10 cellular contexts compared by ENCODE assay signal in genomic region chr18:49944681-49945080, GRCh38.
DNase-seq lines count a peak whose midpoint lies in the region; ATAC-seq, FAIRE-seq and TF ChIP-seq lines count a peak whose summit lies in the region.
"Had no signal": no experiment of that assay in that cellular context is flagged by ENCODE, and none has a peak within 500 bp of the region (broad histone marks: within the 10 kb centered on the region; RNA-seq: fewer than 3 reads in every experiment).

No MANE protein-coding gene starts in this region.

- H3K4me1 Mint-ChIP-seq in astrocyte (ENCODE audit: low read depth, unreplicated experiment) (peaks cover 4% of the 10 kb centered on the region), CD14-positive monocyte (no peaks in the 10 kb centered on the region)

- ATAC-seq in HepG2 = no peak
- ATAC-seq: activated T-cell treated with anti-CD3 and anti-CD28 coated beads, Interleukin-2, amount 50 U/mL, for 4 hours had no signal

- H3K27ac ChIP-seq in HEK293 (ENCODE audit: extremely low read depth, low read depth, low read length) (no peak overlapping the region), astrocyte (ENCODE audit: low read depth, low read length) (no peak overlapping the region), HepG2 (ENCODE audit: extremely low read length, insufficient read depth, low read length) (no peak overlapping the region)
- H3K27ac ChIP-seq: neutrophil had no signal

- BruUV-seq in HepG2 (replicated peaks; lab: Mats Ljungman, UMichigan) = no TSS peak

- TF ChIP-seq RAD21 in HepG2 (CRISPR knock-in tag; IDR thresholded peaks at IDR 0.05) = no peak

- TF ChIP-seq CTCF in HEK293 (tag by site-specific recombination; IDR thresholded peaks at IDR 0.05) = peak; percentile 45; the same call in 1 of the 2 replicates
- TF ChIP-seq CTCF in astrocyte (IDR thresholded peaks at IDR 0.05; ENCODE audit: insufficient read depth, low read depth, low read length) = no peak
- peak; percentile 39 for TF ChIP-seq CTCF in HepG2 (CRISPR knock-in tag; IDR thresholded peaks at IDR 0.05)
- no peak for TF ChIP-seq CTCF in CD14-positive monocyte (IDR thresholded peaks at IDR 0.05)

- 95% methylated on average over 8 of the region's 8 CpGs for WGBS in HepG2 (ENCODE audit: low lambda C conversion rate)

- FAIRE-seq in astrocyte (lab: Jason Lieb, UNC) (no peak), HepG2 (lab: Jason Lieb, UNC) (no peak), GM12892 (lab: Jason Lieb, UNC) (no peak)

- intact Hi-C loops in HepG2 (cut with micrococcal nuclease; ENCODE audit: unreplicated experiment) = no loop called here
- intact Hi-C loops in CD14-positive monocyte (cut with micrococcal nuclease) = no loop called here

- in situ Hi-C loops in HepG2 (cut with HindIII; ENCODE audit: extremely low pct_ligation_motif_present, low pct_unique_long_range_greater_than_20kb) = no loop called here

- no peak overlapping the region for H3K9ac ChIP-seq in astrocyte (ENCODE audit: low read length)
- no peak overlapping the region for H3K9ac ChIP-seq in HepG2 (ENCODE audit: insufficient read depth, low read depth, low read length)

- H4K20me1 ChIP-seq in astrocyte (ENCODE audit: insufficient read depth, low read length) (no peaks in the 10 kb centered on the region), HepG2 (ENCODE audit: insufficient read depth, low read length) (no peaks in the 10 kb centered on the region)

- no peaks in the 10 kb centered on the region for H3K79me2 ChIP-seq in astrocyte (ENCODE audit: insufficient read depth, low read length)
- H3K79me2 ChIP-seq in HepG2 (ENCODE audit: insufficient read depth, low read length) = no peaks in the 10 kb centered on the region

- H3K36me3 ChIP-seq in HEK293 (ENCODE audit: control insufficient read depth in 2 of 2, insufficient read depth in 1 of 2, low read length in 2 of 2) (no peaks in the 10 kb centered on the region), astrocyte (ENCODE audit: insufficient read depth, low read length) (no peaks in the 10 kb centered on the region), HepG2 (replicated peaks in 1 of 2; ENCODE audit: control insufficient read depth in 1 of 2, insufficient read depth in 2 of 2, low read length in 2 of 2) (peaks cover 0 to 1% of the 10 kb centered on the region in 2 experiments; a peak in 1 of 5 replicates)
- H3K36me3 ChIP-seq: neutrophil had no signal

- POLR2A ChIA-PET in HEK293 (lab: Yijun Ruan, JAX) = no interaction called here
- POLR2A ChIA-PET in HepG2 (lab: Yijun Ruan, JAX) = no interaction called here

- H2AFZ ChIP-seq in astrocyte (ENCODE audit: low read depth, low read length) (no peak overlapping the region), HepG2 (ENCODE audit: low read length) (no peak overlapping the region)

- no peak overlapping the region for H3K4me2 ChIP-seq in astrocyte (ENCODE audit: low read length)
- no peak overlapping the region for H3K4me2 ChIP-seq in HepG2 (ENCODE audit: low read depth, low read length)

- no peak overlapping the region for H3K27ac Mint-ChIP-seq in astrocyte (ENCODE audit: unreplicated experiment)
- H3K27ac Mint-ChIP-seq in CD14-positive monocyte = peak overlapping the region in 1 of 7 donors; percentile 3

- H3K27me3 Mint-ChIP-seq in astrocyte (ENCODE audit: low read depth, unreplicated experiment) (no peaks in the 10 kb centered on the region), CD14-positive monocyte (ENCODE audit: low read depth in 3 of 3) (peaks cover 0 to 4% (median 0%) of the 10 kb centered on the region in 3 donors)

- no peaks in the 10 kb centered on the region for H3K4me1 ChIP-seq in HEK293 (ENCODE audit: control insufficient read depth, insufficient read depth, low read length)
- no peaks in the 10 kb centered on the region for H3K4me1 ChIP-seq in astrocyte (ENCODE audit: insufficient read depth, low read length)
- no peaks in the 10 kb centered on the region for H3K4me1 ChIP-seq in HepG2 (ENCODE audit: insufficient read depth, low read length)

- CTCF ChIA-PET in HEK293 (lab: Yijun Ruan, JAX) = interaction anchor here (0.6 to 1.6 kb wide), 4 partner anchors 91 to 330 kb away, joined by 3 to 6 read pairs (median 4); no protein-coding TSS in a partner anchor
- CTCF ChIA-PET in HepG2 (lab: Yijun Ruan, JAX; ENCODE audit: low intra/inter-chr PET ratio, low total read pairs) = no interaction called here

- TF ChIP-seq POLR2A in HepG2 (IDR thresholded peaks at IDR 0.05; ENCODE audit: insufficient read depth in 1 of 2, low read depth in 2 of 2, low read length in 2 of 2) (no peak), GM12892 (IDR thresholded peaks at IDR 0.05; ENCODE audit: low read depth, low read length) (no peak)

- no peak for TF ChIP-seq EP300 in HepG2 (IDR thresholded peaks at IDR 0.05; ENCODE audit: low read depth in 2 of 2, low read length in 2 of 2)
- no peak for TF ChIP-seq EP300 in HepG2 (CRISPR knock-in tag; IDR thresholded peaks at IDR 0.05; ENCODE audit: borderline replicate concordance)

- H3K36me3 Mint-ChIP-seq in astrocyte (ENCODE audit: low read depth, unreplicated experiment) (no peaks in the 10 kb centered on the region), CD14-positive monocyte (no peaks in the 10 kb centered on the region)

- H3K9me3 Mint-ChIP-seq in astrocyte (ENCODE audit: unreplicated experiment) (no peaks in the 10 kb centered on the region), CD14-positive monocyte (peaks cover 0 to 3% (median 0%) of the 10 kb centered on the region in 7 donors)
- H3K9me3 Mint-ChIP-seq: activated T-cell treated with anti-CD3 and anti-CD28 coated beads, Interleukin-2, amount 50 U/mL, for 4 hours had no signal

- no peaks in the 10 kb centered on the region for H3K27me3 ChIP-seq in astrocyte (ENCODE audit: insufficient read depth, low read length)
- H3K27me3 ChIP-seq in HepG2 (ENCODE audit: control insufficient read depth in 1 of 2, insufficient read depth in 2 of 2, low read length in 2 of 2) = no peaks in the 10 kb centered on the region

- no peak overlapping the region for H3K4me3 Mint-ChIP-seq in astrocyte (ENCODE audit: unreplicated experiment)
- H3K4me3 Mint-ChIP-seq in CD14-positive monocyte = no peak overlapping the region
- H3K4me3 Mint-ChIP-seq: activated T-cell treated with anti-CD3 and anti-CD28 coated beads, Interleukin-2, amount 50 U/mL, for 4 hours had no signal

- H3K4me3 ChIP-seq in HEK293 (ENCODE audit: low read depth, low read length) (no peak overlapping the region), astrocyte (ENCODE audit: insufficient read depth, low read depth, low read length) (no peak overlapping the region), HepG2 (replicated peaks in 1 of 3; ENCODE audit: insufficient read depth in 1 of 3, low read depth in 2 of 3, low read length in 3 of 3) (no peak overlapping the region)

- H3K9me3 ChIP-seq in HEK293 (ENCODE audit: control insufficient read depth, insufficient read depth, low read depth, low read length) (no peaks in the 10 kb centered on the region), astrocyte (ENCODE audit: insufficient read depth, low read depth, low read length) (no peaks in the 10 kb centered on the region), HepG2 (ENCODE audit: low read length) (no peaks in the 10 kb centered on the region)
- H3K9me3 ChIP-seq: neutrophil had no signal

- DNase-seq in DMS53 treated with DMSO at 0.1 percent for 48 hours (lab: John Stamatoyannopoulos, UW; ENCODE audit: unreplicated experiment) = peak; percentile 5
- DNase-seq in astrocyte (ENCODE audit: low read depth) = peak; percentile 40
- no peak for DNase-seq in HepG2 (ENCODE audit: low spot score)
- DNase-seq in CD14-positive monocyte (ENCODE audit: low spot score) = no peak
- no peak for DNase-seq in stimulated activated CD4-positive, alpha-beta T cell treated with anti-CD3 and anti-CD28 coated beads, Interleukin-4, amount 100 ng/mL, for 24 hours
- DNase-seq in GM12892 (ENCODE audit: insufficient read length) = no peak
- DNase-seq in middle frontal gyrus (ENCODE audit: extremely low spot score, low spot score) = no peak
- DNase-seq: activated T-cell treated with anti-CD3 and anti-CD28 coated beads, Interleukin-2, amount 50 U/mL, for 4 hours had no signal

TF ChIP-seq in HEK293, 187 proteins besides CTCF, POLR2A, EP300 and RAD21:
- 0 out of 2 replicates have a peak, but pooled peaks have one; percentile 16 for TF ChIP-seq ZNF654 (tag by site-specific recombination; IDR thresholded peaks at IDR 0.05; ENCODE audit: low read depth)
- no peak for TF ChIP-seq ZNF24 (tag by site-specific recombination; IDR thresholded peaks at IDR 0.05)

TF ChIP-seq in HepG2, 621 proteins besides CTCF, POLR2A, EP300 and RAD21:
- TF ChIP-seq TOE1 (CRISPR knock-in tag; IDR thresholded peaks at IDR 0.05) (no peak), ZNF790 (CRISPR knock-in tag; IDR thresholded peaks at IDR 0.05; ENCODE audit: borderline replicate concordance) (no peak), PRPF4 (IDR thresholded peaks at IDR 0.05; ENCODE audit: low read depth, low read length, poor library complexity, severe bottlenecking) (peak; percentile 15), ONECUT2 (CRISPR knock-in tag; IDR thresholded peaks at IDR 0.05) (no peak), ZNF3 (CRISPR knock-in tag; IDR thresholded peaks at IDR 0.05) (no peak), ZBTB38 (CRISPR knock-in tag; IDR thresholded peaks at IDR 0.05) (peak; percentile 59; the same call in 1 of the 2 replicates)

Comparison
In these comparisons a context has a peak if more than half of its experiments do, and no peak if none do; other contexts are left out.
1. DNase-seq: peak in DMS53 treated with DMSO at 0.1 percent for 48 hours (single experiment) and astrocyte (single experiment); none in HepG2 (single experiment), CD14-positive monocyte (single experiment), stimulated activated CD4-positive, alpha-beta T cell treated with anti-CD3 and anti-CD28 coated beads, Interleukin-4, amount 100 ng/mL, for 24 hours (single experiment), GM12892 (single experiment) and middle frontal gyrus (single experiment).
2. CTCF ChIP-seq: peak in HEK293 (single experiment) and HepG2 (single experiment); none in astrocyte (single experiment) and CD14-positive monocyte (single experiment).